16 cellular contexts compared by ENCODE assay signal in genomic region chr4:143352720-143353119, GRCh38. TPM values are rescaled to one million over a fixed set of nuclear protein-coding genes. Genes with fewer than 3 reads are reported as not detected.
DNase-seq lines count a peak whose midpoint lies in the region; ATAC-seq, FAIRE-seq and TF ChIP-seq lines count a peak whose summit lies in the region.
"Had no signal": no experiment of that assay in that cellular context is flagged by ENCODE, and none has a peak within 500 bp of the region (broad histone marks: within the 10 kb centered on the region; RNA-seq: fewer than 3 reads in every experiment).

No MANE protein-coding gene starts in this region.

- TF ChIP-seq EP300 in K562 (IDR thresholded peaks at IDR 0.05; ENCODE audit: low read length) (no peak), suprapubic skin (IDR thresholded peaks at IDR 0.05) (no peak)

- peak overlapping the region in 1 of 2 experiments; percentile 23; a peak in 1 of 4 replicates for H3K9ac ChIP-seq in K562 (ENCODE audit: insufficient read depth in 1 of 2, low read depth in 2 of 2, low read length in 2 of 2)

- no peaks in the 10 kb centered on the region for H3K9me1 ChIP-seq in K562 (ENCODE audit: control insufficient read depth, insufficient read depth, low read length)

- TF ChIP-seq CTCF in OCI-LY7 (conservative IDR thresholded peaks at IDR 0.05; ENCODE audit: low read length): no peak
- TF ChIP-seq CTCF in K562 (IDR thresholded peaks at IDR 0.05 in 2 of 3, conservative IDR thresholded peaks at IDR 0.05 in 1 of 3; ENCODE audit: insufficient read depth in 2 of 3, low read depth in 1 of 3, low read length in 3 of 3): no peak
- TF ChIP-seq CTCF in hepatocyte (IDR thresholded peaks at IDR 0.05; ENCODE audit: poor library complexity): no peak
- no peak for TF ChIP-seq CTCF in suprapubic skin (IDR thresholded peaks at IDR 0.05)

- intact Hi-C loops in OCI-LY7 (cut with micrococcal nuclease; ENCODE audit: unreplicated experiment): no loop called here
- intact Hi-C loops in K562 (cut with micrococcal nuclease): no loop called here

- in situ Hi-C loops in K562 (cut with MboI): no loop called here

- POLR2A ChIA-PET in OCI-LY7 (lab: Charles Lee): interaction anchor here (0.6 to 10.2 kb wide), 9 partner anchors 12 to 518 kb away, joined by 3 to 236 read pairs (median 6); partner anchors contain the start of gene GAB1
- POLR2A ChIA-PET in K562 (lab: Yijun Ruan, JAX): interaction anchor here (1.6 to 2.4 kb wide), 3 partner anchors 9 to 22 kb away, joined by 3 to 11 read pairs (median 4); no protein-coding TSS in a partner anchor

- H3K36me3 ChIP-seq in OCI-LY7 (ENCODE audit: insufficient read depth, low read length) (no peaks in the 10 kb centered on the region), K562 (ENCODE audit: control insufficient read depth, insufficient read depth, low read length) (no peaks in the 10 kb centered on the region), hepatocyte (replicated peaks; ENCODE audit: insufficient read depth, low read depth) (no peaks in the 10 kb centered on the region), suprapubic skin (no peaks in the 10 kb centered on the region)

- H3K27ac ChIP-seq in OCI-LY7 (ENCODE audit: low read depth, low read length, poor library complexity, severe bottlenecking) (peak overlapping the region; percentile 34), K562 (ENCODE audit: extremely low read depth, low read depth, low read length) (peak overlapping the region; percentile 68), hepatocyte (peak overlapping the region; percentile 74), suprapubic skin (peak overlapping the region; percentile 51)

- H3K9me3 ChIP-seq in OCI-LY7 (ENCODE audit: low read length): no peaks in the 10 kb centered on the region
- no peaks in the 10 kb centered on the region for H3K9me3 ChIP-seq in K562 (replicated peaks; ENCODE audit: control insufficient read depth, insufficient read depth, low read depth, low read length)
- no peaks in the 10 kb centered on the region for H3K9me3 ChIP-seq in hepatocyte (ENCODE audit: low read depth)
- no peaks in the 10 kb centered on the region for H3K9me3 ChIP-seq in suprapubic skin

- BruUV-seq in OCI-LY7 (replicated peaks; lab: Mats Ljungman, UMichigan) (no TSS peak), K562 (replicated peaks; lab: Mats Ljungman, UMichigan) (no TSS peak)

- FAIRE-seq in K562 (lab: Jason Lieb, UNC): peak; percentile 26

- H2AFZ ChIP-seq in OCI-LY7 (ENCODE audit: low read length) (no peak overlapping the region), K562 (ENCODE audit: low read depth, low read length) (no peak overlapping the region), hepatocyte (no peak overlapping the region)

- H3K27me3 ChIP-seq in K562 (ENCODE audit: control insufficient read depth in 2 of 2, insufficient read depth in 2 of 2, low read length in 2 of 2) (no peaks in the 10 kb centered on the region), hepatocyte (no peaks in the 10 kb centered on the region), suprapubic skin (no peaks in the 10 kb centered on the region)

- no peak for TF ChIP-seq RAD21 in K562 (CRISPR knock-in tag; conservative IDR thresholded peaks at IDR 0.05 in 1 of 2, IDR thresholded peaks at IDR 0.05 in 1 of 2)

- H3K4me2 ChIP-seq in OCI-LY7 (ENCODE audit: low read length) (peak overlapping the region; percentile 88), K562 (ENCODE audit: insufficient read depth, low read length) (peak overlapping the region; percentile 42), hepatocyte (peak overlapping the region; percentile 61)

- H4K20me1 ChIP-seq in OCI-LY7 (ENCODE audit: insufficient read depth, low read length) (no peaks in the 10 kb centered on the region), K562 (replicated peaks; ENCODE audit: control insufficient read depth, insufficient read depth, low read length) (no peaks in the 10 kb centered on the region; the same call in 1 of the 2 replicates), hepatocyte (ENCODE audit: insufficient read depth, poor library complexity, severe bottlenecking) (no peaks in the 10 kb centered on the region)

- H3K4me3 ChIP-seq in OCI-LY7 (ENCODE audit: low read depth, low read length, poor library complexity, severe bottlenecking) (no peak overlapping the region), K562 (no peak overlapping the region), hepatocyte (no peak overlapping the region), suprapubic skin (no peak overlapping the region)

- H3K79me2 ChIP-seq in OCI-LY7 (ENCODE audit: insufficient read depth, low read depth, low read length) (peaks cover 71% of the 10 kb centered on the region), K562 (ENCODE audit: control insufficient read depth, insufficient read depth, low read length) (peaks cover 70% of the 10 kb centered on the region), hepatocyte (no peaks in the 10 kb centered on the region)

- H3K4me1 ChIP-seq in OCI-LY7 (ENCODE audit: insufficient read depth, low read length, poor library complexity, severe bottlenecking) (peaks cover 69% of the 10 kb centered on the region), K562 (replicated peaks in 1 of 2; ENCODE audit: control insufficient read depth in 2 of 2, insufficient read depth in 2 of 2, low read length in 2 of 2) (peaks cover 16 to 23% of the 10 kb centered on the region in 2 experiments), hepatocyte (ENCODE audit: insufficient read depth) (peaks cover 57% of the 10 kb centered on the region), suprapubic skin (peaks cover 69% of the 10 kb centered on the region)

- ATAC-seq in K562 (peak; percentile 71), HG02885 (IDR thresholded peaks at IDR 0.05; ENCODE audit: poor library complexity, unreplicated experiment) (no peak)

- H3K9me2 ChIP-seq in OCI-LY7 (ENCODE audit: insufficient read depth, low read length) (no peaks in the 10 kb centered on the region), hepatocyte (replicated peaks; ENCODE audit: insufficient read depth) (no peaks in the 10 kb centered on the region)

- CTCF ChIA-PET in OCI-LY7 (lab: Charles Lee; ENCODE audit: unreplicated experiment): no interaction called here
- CTCF ChIA-PET in K562 (lab: Yijun Ruan, JAX; ENCODE audit: low intra/inter-chr PET ratio): no interaction called here

- DNase-seq in OCI-LY7 (ENCODE audit: low spot score) (no peak), K562 (ENCODE audit: extremely low read depth in 1 of 4, low spot score in 3 of 4) (peak in 2 of 4 experiments; percentile 49 to 55), hepatocyte (ENCODE audit: low spot score) (no peak), suprapubic skin (ENCODE audit: low spot score in 2 of 2) (no peak), NCI-H2081 treated with DMSO at 0.1 percent for 48 hours (lab: John Stamatoyannopoulos, UW) (no peak), NCI-H69 (lab: John Stamatoyannopoulos, UW) (no peak)
- DNase-seq in stimulated activated CD8-positive, alpha-beta memory T cell treated with anti-CD3 and anti-CD28 coated beads, Interleukin-4, amount 100 ng/mL, for 48 hours: no peak
- DNase-seq: activated CD4-positive, alpha-beta T cell treated with anti-CD3 and anti-CD28 coated beads, Interleukin-2, amount 50 U/mL, for 48 hours; activated T-cell treated with anti-CD3 and anti-CD28 coated beads, Interleukin-2, amount 50 U/mL, for 48 hours; AML-193; hypothalamus; Kasumi-1; NCI-H526 treated with DMSO at 0.1 percent for 48 hours; SHP77; stimulated activated CD4-positive, alpha-beta T cell treated with anti-CD3 and anti-CD28 coated beads, Interleukin-2, amount 100 ng/mL, for 48 hours had no signal

- no peak for TF ChIP-seq POLR2A in K562 (conservative IDR thresholded peaks at IDR 0.05)
- no peak for TF ChIP-seq POLR2A in suprapubic skin (IDR thresholded peaks at IDR 0.05)

- 0% methylated on average over 3 of the region's 3 CpGs for WGBS in K562 (ENCODE audit: insufficient coverage, low coverage, missing lambda C conversion rate)
- WGBS in hepatocyte (ENCODE audit: low lambda C conversion rate, missing lambda C conversion rate): 53% methylated on average over 3 of the region's 3 CpGs
- 34% methylated on average over 3 of the region's 3 CpGs for WGBS in suprapubic skin

TF ChIP-seq in K562, 482 proteins besides CTCF, POLR2A, EP300 and RAD21 (continues in another document):
- 0 out of 2 replicates have a peak, but pooled peaks have one; percentile 12 for TF ChIP-seq TAL1 (IDR thresholded peaks at IDR 0.05)
- TF ChIP-seq MYBL2 (IDR thresholded peaks at IDR 0.05; ENCODE audit: low read depth): no peak
- TF ChIP-seq MYBL2 (CRISPR knock-in tag; IDR thresholded peaks at IDR 0.05; ENCODE audit: borderline replicate concordance): no peak
- peak; percentile 59; the same call in 1 of the 2 replicates for TF ChIP-seq DPF2 (IDR thresholded peaks at IDR 0.05)
- TF ChIP-seq, protein P1, sequence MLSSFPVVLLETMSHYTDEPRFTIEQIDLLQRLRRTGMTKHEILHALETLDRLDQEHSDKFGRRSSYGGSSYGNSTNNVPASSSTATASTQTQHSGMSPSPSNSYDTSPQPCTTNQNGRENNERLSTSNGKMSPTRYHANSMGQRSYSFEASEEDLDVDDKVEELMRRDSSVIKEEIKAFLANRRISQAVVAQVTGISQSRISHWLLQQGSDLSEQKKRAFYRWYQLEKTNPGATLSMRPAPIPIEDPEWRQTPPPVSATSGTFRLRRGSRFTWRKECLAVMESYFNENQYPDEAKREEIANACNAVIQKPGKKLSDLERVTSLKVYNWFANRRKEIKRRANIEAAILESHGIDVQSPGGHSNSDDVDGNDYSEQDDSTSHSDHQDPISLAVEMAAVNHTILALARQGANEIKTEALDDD (IDR thresholded peaks at IDR 0.05): peak; percentile 54

RNA-seq across cellular contexts. Expression of gene GAB1, which starts 16.0 kb away (rescaled TPM):
- total RNA-seq in OCI-LY7 (2014; rRNA removed; shearing (Covaris generic)): 42.6 and 43.5 TPM in 2 replicates
- total RNA-seq in OCI-LY7 (2022) (99.3 and 106 TPM in 2 replicates), K562 (2014; rRNA removed) (5.3 and 8.9 TPM in 2 replicates), K562 (2014; rRNA removed; fragmentation: Illumina TruSeq; extraction: Trizol) (9.7 and 12.0 TPM in 2 replicates), K562 (2015; rRNA removed; fragmentation: Illumina TruSeq; extraction: Trizol) (8.0 and 8.7 TPM in 2 replicates), K562 (2021) (10.3 and 10.9 TPM in 2 replicates), hepatocyte (30.7 and 37.5 TPM in 2 replicates), suprapubic skin (10 to 100 TPM; 39.5 to 64.5 (median 46.4) TPM)
- 25.0 and 56.0 TPM in 2 replicates for total RNA-seq in K562 (2011; cell fraction: chromatin; rRNA removed; ENCODE audit: low replicate concordance)
- total RNA-seq in K562 (2011; cell fraction: nucleolus; rRNA removed): 10.0 and 11.8 TPM in 2 replicates
- 25.5 and 30.8 TPM in 2 replicates for total RNA-seq in K562 (2011; cell fraction: nucleoplasm; rRNA removed)
- polyA plus RNA-seq in K562 (2011; rRNA removed) (7.5 and 8.8 TPM in 2 replicates), K562 (2014; fragmentation: Illumina TruSeq; extraction: Trizol) (12.4 and 14.6 TPM in 2 replicates), K562 (2014; fragmentation: Nextera tagmentation; extraction: Ambion mirVana) (1 to 10 TPM; 1.3 to 2.2 TPM), K562 (2014; rRNA removed) (2.9 and 7.1 TPM in 2 replicates), hepatocyte (6.0 and 10.9 TPM in 2 replicates)
- 3.1 and 3.5 TPM in 2 replicates for polyA plus RNA-seq in K562 (2011; cell fraction: cytosol; rRNA removed)
- polyA plus RNA-seq in K562 (2011; cell fraction: nucleus; rRNA removed): 14.7 and 16.9 TPM in 2 replicates
- polyA plus RNA-seq in K562 (2012): 2.7 and 5.0 TPM in 2 replicates
- polyA minus RNA-seq in K562 (2011; rRNA and poly(A)+ RNA removed): 17.5 and 25.5 TPM in 2 replicates
- 7.1 and 7.4 TPM in 2 replicates for polyA minus RNA-seq in K562 (2011; cell fraction: cytosol; rRNA and poly(A)+ RNA removed)
- 14.5 and 16.8 TPM in 2 replicates for polyA minus RNA-seq in K562 (2011; cell fraction: nucleus; rRNA and poly(A)+ RNA removed)
